ENCODE assay signal across 16 cellular contexts in genomic region chr4:25022741-25023140, GRCh38. TPM values are rescaled to one million over a fixed set of nuclear protein-coding genes. Genes with fewer than 3 reads are reported as not detected.
A peak's percentile ranks its signal among the peaks of the same experiment; 100 is the strongest.
DNase-seq lines count a peak whose midpoint lies in the region; ATAC-seq and TF ChIP-seq lines count a peak whose summit lies in the region.
"Had no signal": no experiment of that assay in that cellular context is flagged by ENCODE, and none has a peak within 500 bp of the region (broad histone marks: within the 10 kb centered on the region; RNA-seq: fewer than 3 reads in every experiment).

No MANE protein-coding gene starts in this region.

- H3K4me1 ChIP-seq in HEK293 (ENCODE audit: control insufficient read depth, insufficient read depth, low read length) = no peaks in the 10 kb centered on the region

- DNase-seq in NCI-H82 (lab: John Stamatoyannopoulos, UW) (peak; percentile 67), NCI-H82 treated with DMSO at 0.1 percent for 48 hours (lab: John Stamatoyannopoulos, UW; ENCODE audit: unreplicated experiment) (no peak), islet precursor cell (peak; percentile 6), SW 1271 (lab: John Stamatoyannopoulos, UW) (no peak), H7 (no peak)
- DNase-seq in activated naive CD4-positive, alpha-beta T cell treated with anti-CD3 and anti-CD28 coated beads, Interleukin-2, amount 50 U/mL, for 72 hours (ENCODE audit: low spot score in 2 of 2) = no peak
- DNase-seq: C1 segment of cervical spinal cord; CD8-positive, alpha-beta T cell; COR-L47; DMS79; GM23248; IMR-90 had no signal

- no peaks in the 10 kb centered on the region; the same call in 1 of the 2 replicates for H3K27me3 ChIP-seq in H7 (ENCODE audit: control insufficient read depth, insufficient read depth, low read length)

- no peak overlapping the region for H3K4me3 ChIP-seq in HEK293 (ENCODE audit: low read depth, low read length)
- H3K4me3 ChIP-seq in H7 (ENCODE audit: insufficient read depth, low read depth, low read length) = no peak overlapping the region
- H3K4me3 ChIP-seq: GM12878, GM23248 had no signal

- no peak for TF ChIP-seq CTCF in HEK293 (tag by site-specific recombination; IDR thresholded peaks at IDR 0.05)

- CTCF ChIA-PET in HEK293 (lab: Yijun Ruan, JAX) = interaction anchor here (1.0 kb wide), 1 partner anchor 43 kb away, joined by 4 read pairs; no protein-coding TSS in a partner anchor

- H3K9me3 ChIP-seq in HEK293 (ENCODE audit: control insufficient read depth, insufficient read depth, low read depth, low read length) = no peaks in the 10 kb centered on the region

- no peak overlapping the region for H3K27ac Mint-ChIP-seq in activated naive CD4-positive, alpha-beta T cell treated with anti-CD3 and anti-CD28 coated beads, Interleukin-2, amount 50 U/mL, for 72 hours
- H3K27ac Mint-ChIP-seq: B cell; CD8-positive, alpha-beta T cell had no signal

- POLR2A ChIA-PET in HEK293 (lab: Yijun Ruan, JAX) = no interaction called here

- no peaks in the 10 kb centered on the region for H3K36me3 Mint-ChIP-seq in activated naive CD4-positive, alpha-beta T cell treated with anti-CD3 and anti-CD28 coated beads, Interleukin-2, amount 50 U/mL, for 72 hours
- H3K36me3 Mint-ChIP-seq: CD8-positive, alpha-beta T cell had no signal

- no peak overlapping the region for H3K27ac ChIP-seq in HEK293 (ENCODE audit: extremely low read depth, low read depth, low read length)
- H3K27ac ChIP-seq: GM23248 had no signal

- no peak for ATAC-seq in activated naive CD4-positive, alpha-beta T cell treated with anti-CD3 and anti-CD28 coated beads, Interleukin-2, amount 50 U/mL, for 72 hours
- ATAC-seq: CD8-positive, alpha-beta T cell; GM12878 had no signal

- no peaks in the 10 kb centered on the region for H3K9me3 Mint-ChIP-seq in activated naive CD4-positive, alpha-beta T cell treated with anti-CD3 and anti-CD28 coated beads, Interleukin-2, amount 50 U/mL, for 72 hours
- H3K9me3 Mint-ChIP-seq: CD8-positive, alpha-beta T cell had no signal

- H3K36me3 ChIP-seq in HEK293 (ENCODE audit: control insufficient read depth in 2 of 2, insufficient read depth in 1 of 2, low read length in 2 of 2) (peaks cover 0 to 8% of the 10 kb centered on the region in 2 experiments; a peak in 1 of 3 replicates), H7 (replicated peaks; ENCODE audit: control insufficient read depth, insufficient read depth, low read length) (no peaks in the 10 kb centered on the region)

TF ChIP-seq in HEK293, 187 proteins besides CTCF, POLR2A, EP300 and RAD21:
- TF ChIP-seq GLI2 (tag by site-specific recombination; IDR thresholded peaks at IDR 0.05; ENCODE audit: borderline replicate concordance, low read depth) = no peak
- TF ChIP-seq ZNF701 (tag by site-specific recombination; IDR thresholded peaks at IDR 0.05) = no peak
- peak; percentile 43; the same call in 1 of the 2 replicates for TF ChIP-seq ZNF513 (tag by site-specific recombination; IDR thresholded peaks at IDR 0.05)

RNA-seq across cellular contexts. Expression of gene LGI2, which starts 8.0 kb away (rescaled TPM):
- total RNA-seq in H7 (2014; rRNA removed; shearing (Covaris generic)) = 0.94 and 3.1 TPM in 2 replicates
- total RNA-seq in activated naive CD4-positive, alpha-beta T cell treated with anti-CD3 and anti-CD28 coated beads, Interleukin-2, amount 50 U/mL, for 72 hours = not detected
- total RNA-seq: B cell; CD8-positive, alpha-beta T cell; G401; GM12878; GM23248; IMR-90 had no signal

Comparison
In these comparisons a context has a peak if more than half of its experiments do, and no peak if none do; other contexts are left out.
1. DNase-seq: peak in NCI-H82 (single experiment) and islet precursor cell (single experiment); none in NCI-H82 treated with DMSO at 0.1 percent for 48 hours (single experiment), SW 1271 (0 of 2), H7 (single experiment) and activated naive CD4-positive, alpha-beta T cell treated with anti-CD3 and anti-CD28 coated beads, Interleukin-2, amount 50 U/mL, for 72 hours (0 of 2).